9 cellular contexts compared by ENCODE assay signal in the genomic region with DNA sequence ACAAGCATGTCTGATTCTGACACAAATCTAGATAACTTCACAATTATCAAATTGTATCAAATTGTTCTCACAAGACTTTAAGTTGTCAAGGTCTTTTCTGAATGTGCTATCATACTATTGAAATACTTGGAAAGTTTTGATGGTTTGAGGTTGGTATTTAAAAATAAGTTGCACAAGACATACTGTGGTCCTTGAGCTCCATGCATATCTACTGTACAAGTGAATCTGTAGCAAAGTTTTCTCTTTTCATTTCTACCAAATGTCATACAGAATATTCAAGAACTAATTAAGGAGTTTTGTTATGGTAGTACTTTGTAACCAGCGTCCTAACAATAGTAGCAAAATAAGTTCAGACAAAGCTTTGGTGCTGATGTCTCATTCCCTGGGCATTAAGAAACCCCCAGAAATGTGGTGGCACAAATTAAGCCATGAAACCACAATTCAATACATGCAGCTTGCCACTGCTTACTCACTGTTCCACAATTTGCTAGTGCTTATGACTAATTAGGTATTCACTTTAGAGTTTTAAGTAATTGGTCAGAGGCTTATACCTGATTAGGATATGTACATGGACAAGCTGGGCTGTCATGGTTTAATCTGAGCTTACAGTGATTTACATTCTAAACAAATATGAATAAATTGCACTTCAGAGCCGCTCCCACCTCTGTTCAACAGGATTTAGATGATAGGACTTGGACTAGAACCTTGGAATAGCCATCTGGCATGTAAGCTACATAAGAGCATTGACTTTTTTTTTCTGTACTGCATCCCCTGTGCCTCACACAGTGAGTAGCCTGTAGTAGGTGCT. TPM values are rescaled to one million over a fixed set of nuclear protein-coding genes. Genes with fewer than 3 reads are reported as not detected.
DNase-seq lines count a peak whose midpoint lies in the region; ATAC-seq and TF ChIP-seq lines count a peak whose summit lies in the region.
"Had no signal": no experiment of that assay in that cellular context is flagged by ENCODE, and none has a peak within 500 bp of the region (broad histone marks: within the 10 kb centered on the region; RNA-seq: fewer than 3 reads in every experiment).

No MANE protein-coding gene starts in this region.

- H3K27me3 Mint-ChIP-seq in activated CD4-positive, alpha-beta T cell treated with anti-CD3 and anti-CD28 coated beads, Interleukin-2, amount 10 ng/mL, durations not matched to agents 24 days and 14 days, result no peaks in the 10 kb centered on the region

- H3K79me2 ChIP-seq in trophoblast cell (ENCODE audit: control insufficient read depth, insufficient read depth, low read length, poor library complexity), result no peaks in the 10 kb centered on the region

- no peak overlapping the region for H2BK12ac ChIP-seq in trophoblast cell (ENCODE audit: low read length)

- H4K12ac ChIP-seq in trophoblast cell (ENCODE audit: low read depth, low read length), result no peak overlapping the region

- H3K14ac ChIP-seq in trophoblast cell (ENCODE audit: low read length), result no peak overlapping the region

- H3K27me3 ChIP-seq in trophoblast cell (ENCODE audit: insufficient read depth, low read length), result no peaks in the 10 kb centered on the region

- peak; percentile 29 for ATAC-seq in GM18502 (IDR thresholded peaks at IDR 0.05; ENCODE audit: poor library complexity, unreplicated experiment)

- no peak overlapping the region for H3K4me2 ChIP-seq in trophoblast cell (ENCODE audit: low read length)

- H4K91ac ChIP-seq in trophoblast cell (ENCODE audit: low read depth, low read length), result no peak overlapping the region

- no peak overlapping the region for H3K23ac ChIP-seq in trophoblast cell (ENCODE audit: low read length)

- H2AFZ ChIP-seq in trophoblast cell (ENCODE audit: insufficient read depth, low read length, poor library complexity), result no peak overlapping the region

- H3K9me3 Mint-ChIP-seq in activated CD4-positive, alpha-beta T cell treated with anti-CD3 and anti-CD28 coated beads, Interleukin-2, amount 10 ng/mL, durations not matched to agents 24 days and 14 days, result no peaks in the 10 kb centered on the region

- H4K8ac ChIP-seq in trophoblast cell (ENCODE audit: low read depth, low read length), result no peak overlapping the region

- no CpG with 5 or more reads among the region's 2 CpGs for WGBS in trophoblast cell (ENCODE audit: extremely low coverage, insufficient coverage, insufficient read length)

- H2AK5ac ChIP-seq in trophoblast cell (ENCODE audit: low read length), result no peak overlapping the region

- in situ Hi-C loops in astrocyte of the cerebellum (cut with HindIII; ENCODE audit: low sequenced_read_pairs), result no loop called here

- H3K27ac ChIP-seq in trophoblast cell (ENCODE audit: low read depth, low read length), result no peak overlapping the region

- peaks cover 15% of the 10 kb centered on the region for H3K4me1 Mint-ChIP-seq in activated CD4-positive, alpha-beta T cell treated with anti-CD3 and anti-CD28 coated beads, Interleukin-2, amount 10 ng/mL, durations not matched to agents 24 days and 14 days

- peak; percentile 75 for DNase-seq in NB4 (ENCODE audit: low read depth)
- peak; percentile 98 for DNase-seq in astrocyte of the cerebellum (ENCODE audit: low read depth)
- peak; percentile 57 to 76 for DNase-seq in trophoblast cell
- DNase-seq in iPS-NIHi7 (ENCODE audit: extremely low spot score), result no peak
- no peak for DNase-seq in SHP77 (lab: John Stamatoyannopoulos, UW)
- DNase-seq in activated CD4-positive, alpha-beta T cell treated with anti-CD3 and anti-CD28 coated beads, Interleukin-2, amount 10 ng/mL, durations not matched to agents 24 days and 14 days, result no peak
- DNase-seq: cerebellar nuclear complex; stimulated activated CD8-positive, alpha-beta memory T cell treated with anti-CD3 and anti-CD28 coated beads, Interleukin-4, amount 100 ng/mL, for 48 hours had no signal

- H3K4me1 ChIP-seq in trophoblast cell (ENCODE audit: control insufficient read depth in 1 of 2, insufficient read depth in 2 of 2, low read length in 2 of 2), result no peaks in the 10 kb centered on the region

- TF ChIP-seq CTCF in NB4 (IDR thresholded peaks at IDR 0.05; ENCODE audit: low read depth, low read length) (no peak), astrocyte of the cerebellum (IDR thresholded peaks at IDR 0.05; ENCODE audit: low read depth, low read length, missing control alignments) (no peak)

- no peaks in the 10 kb centered on the region for H3K36me3 ChIP-seq in trophoblast cell (ENCODE audit: control insufficient read depth in 1 of 2, insufficient read depth in 2 of 2, low read length in 2 of 2)

- TF ChIP-seq POLR2A in NB4 (IDR thresholded peaks at IDR 0.05; ENCODE audit: extremely low read depth, insufficient read length), result no peak

- no peak overlapping the region for H3K9ac ChIP-seq in trophoblast cell (ENCODE audit: low read length)

- H3K4ac ChIP-seq in trophoblast cell (ENCODE audit: low read depth, low read length), result no peak overlapping the region

- H3K18ac ChIP-seq in trophoblast cell (ENCODE audit: low read length), result no peak overlapping the region

- intact Hi-C loops in activated CD4-positive, alpha-beta T cell treated with anti-CD3 and anti-CD28 coated beads, Interleukin-2, amount 10 ng/mL, durations not matched to agents 24 days and 14 days (cut with micrococcal nuclease), result loop anchor here (10.0 kb wide), 1 partner anchor 445 kb away; no protein-coding TSS in a partner anchor

- no peaks in the 10 kb centered on the region for H3K9me3 ChIP-seq in trophoblast cell (ENCODE audit: insufficient read depth, low read depth, low read length)

- H3K79me1 ChIP-seq in trophoblast cell (ENCODE audit: low read length), result no peaks in the 10 kb centered on the region

- H2BK5ac ChIP-seq in trophoblast cell (ENCODE audit: low read depth, low read length, poor library complexity), result no peak overlapping the region

- H3K4me3 Mint-ChIP-seq in activated CD4-positive, alpha-beta T cell treated with anti-CD3 and anti-CD28 coated beads, Interleukin-2, amount 10 ng/mL, durations not matched to agents 24 days and 14 days, result no peak overlapping the region

- H3K4me3 ChIP-seq in NB4 (ENCODE audit: low read depth, low read length) (no peak overlapping the region), astrocyte of the cerebellum (ENCODE audit: low read depth, low read length) (no peak overlapping the region), trophoblast cell (ENCODE audit: low read depth, low read length) (no peak overlapping the region)

- no peaks in the 10 kb centered on the region for H3K36me3 Mint-ChIP-seq in activated CD4-positive, alpha-beta T cell treated with anti-CD3 and anti-CD28 coated beads, Interleukin-2, amount 10 ng/mL, durations not matched to agents 24 days and 14 days (ENCODE audit: low read depth)

- H2BK120ac ChIP-seq in trophoblast cell (ENCODE audit: insufficient read depth, low read length, poor library complexity), result no peak overlapping the region

- no peak overlapping the region for H3K27ac Mint-ChIP-seq in activated CD4-positive, alpha-beta T cell treated with anti-CD3 and anti-CD28 coated beads, Interleukin-2, amount 10 ng/mL, durations not matched to agents 24 days and 14 days

RNA-seq across cellular contexts. Expression of gene TBC1D23, which starts 8.8 kb away (rescaled TPM):
- polyA plus RNA-seq in trophoblast cell (2013), result 21.9 and 23.1 TPM in 2 replicates
- total RNA-seq in activated CD4-positive, alpha-beta T cell treated with anti-CD3 and anti-CD28 coated beads, Interleukin-2, amount 10 ng/mL, durations not matched to agents 24 days and 14 days, result 17.6 and 19.4 TPM in 2 replicates

Comparison
In these comparisons a context has a peak if more than half of its experiments do, and no peak if none do; other contexts are left out.
1. DNase-seq: peak in NB4 (single experiment), astrocyte of the cerebellum (single experiment) and trophoblast cell (2 of 2); none in iPS-NIHi7 (single experiment), SHP77 (0 of 2) and activated CD4-positive, alpha-beta T cell treated with anti-CD3 and anti-CD28 coated beads, Interleukin-2, amount 10 ng/mL, durations not matched to agents 24 days and 14 days (single experiment).